In genomic region chr5:144831650-144832049, GRCh38 we compare ENCODE assay signal across 27 cellular contexts.
DNase-seq lines count a peak whose midpoint lies in the region; ATAC-seq lines count a peak whose summit lies in the region.
"Had no signal": no experiment of that assay in that cellular context is flagged by ENCODE, and none has a peak within 500 bp of the region (broad histone marks: within the 10 kb centered on the region; RNA-seq: fewer than 3 reads in every experiment).

No MANE protein-coding gene starts in this region.

- no peak overlapping the region for H3K4me3 Mint-ChIP-seq in stimulated activated memory B cell treated with anti-CD40 and anti-IgM and Interleukin-4, amounts not matched to agents 10 μg/mL and 1 μg/mL and 100 μg/mL, for 72 hours
- H3K4me3 Mint-ChIP-seq: B cell; CD14-positive monocyte; CD4-positive, alpha-beta memory T cell; CD4-positive, alpha-beta T cell; CD4-positive, CD25-positive, alpha-beta regulatory T cell; CD8-positive, alpha-beta memory T cell; CD8-positive, alpha-beta T cell had no signal

- no peak for DNase-seq in NCI-H510A (lab: John Stamatoyannopoulos, UW)
- DNase-seq: 8988T; ACHN; AML-193; BE2C; C1 segment of cervical spinal cord; Caco-2; Calu3; CD4-positive, alpha-beta memory T cell; CD4-positive, alpha-beta T cell; CD4-positive, CD25-positive, alpha-beta regulatory T cell; CD8-positive, alpha-beta memory T cell; CD8-positive, alpha-beta T cell; COR-L47; DMS 273 treated with DMSO at 0.1 percent for 48 hours; DMS153; DMS53; DMS79; DMS79 treated with DMSO at 0.1 percent for 48 hours; DND-41; EL had no signal

- no peaks in the 10 kb centered on the region for H3K27me3 Mint-ChIP-seq in stimulated activated memory B cell treated with anti-CD40 and anti-IgM and Interleukin-4, amounts not matched to agents 10 μg/mL and 1 μg/mL and 100 μg/mL, for 72 hours
- H3K27me3 Mint-ChIP-seq: B cell; CD4-positive, alpha-beta memory T cell; CD4-positive, alpha-beta T cell; CD4-positive, CD25-positive, alpha-beta regulatory T cell; CD8-positive, alpha-beta memory T cell had no signal

- ATAC-seq in GM18868 (IDR thresholded peaks at IDR 0.05; ENCODE audit: unreplicated experiment) = peak; percentile 68
- peak; percentile 75 for ATAC-seq in HG02610 (IDR thresholded peaks at IDR 0.05; ENCODE audit: unreplicated experiment)
- no peak for ATAC-seq in stimulated activated memory B cell treated with anti-CD40 and anti-IgM and Interleukin-4, amounts not matched to agents 10 μg/mL and 1 μg/mL and 100 μg/mL, for 72 hours
- ATAC-seq: A549; CD8-positive, alpha-beta T cell had no signal

- H3K36me3 Mint-ChIP-seq in stimulated activated memory B cell treated with anti-CD40 and anti-IgM and Interleukin-4, amounts not matched to agents 10 μg/mL and 1 μg/mL and 100 μg/mL, for 72 hours = no peaks in the 10 kb centered on the region
- H3K36me3 Mint-ChIP-seq: CD14-positive monocyte; CD4-positive, alpha-beta memory T cell; CD4-positive, CD25-positive, alpha-beta regulatory T cell; CD8-positive, alpha-beta memory T cell; CD8-positive, alpha-beta T cell had no signal

- peaks cover 2% of the 10 kb centered on the region for H3K9me3 Mint-ChIP-seq in stimulated activated memory B cell treated with anti-CD40 and anti-IgM and Interleukin-4, amounts not matched to agents 10 μg/mL and 1 μg/mL and 100 μg/mL, for 72 hours

- no peak overlapping the region for H3K27ac Mint-ChIP-seq in stimulated activated memory B cell treated with anti-CD40 and anti-IgM and Interleukin-4, amounts not matched to agents 10 μg/mL and 1 μg/mL and 100 μg/mL, for 72 hours
- H3K27ac Mint-ChIP-seq: B cell; CD14-positive monocyte; CD4-positive, alpha-beta memory T cell; CD4-positive, alpha-beta T cell; CD4-positive, CD25-positive, alpha-beta regulatory T cell; CD8-positive, alpha-beta memory T cell; CD8-positive, alpha-beta T cell had no signal

- H3K4me1 Mint-ChIP-seq in stimulated activated memory B cell treated with anti-CD40 and anti-IgM and Interleukin-4, amounts not matched to agents 10 μg/mL and 1 μg/mL and 100 μg/mL, for 72 hours = no peaks in the 10 kb centered on the region
- H3K4me1 Mint-ChIP-seq: B cell; CD14-positive monocyte; CD4-positive, alpha-beta memory T cell; CD4-positive, CD25-positive, alpha-beta regulatory T cell; CD8-positive, alpha-beta memory T cell had no signal
